ENCODE assay signal across 8 cellular contexts in the genomic region with DNA sequence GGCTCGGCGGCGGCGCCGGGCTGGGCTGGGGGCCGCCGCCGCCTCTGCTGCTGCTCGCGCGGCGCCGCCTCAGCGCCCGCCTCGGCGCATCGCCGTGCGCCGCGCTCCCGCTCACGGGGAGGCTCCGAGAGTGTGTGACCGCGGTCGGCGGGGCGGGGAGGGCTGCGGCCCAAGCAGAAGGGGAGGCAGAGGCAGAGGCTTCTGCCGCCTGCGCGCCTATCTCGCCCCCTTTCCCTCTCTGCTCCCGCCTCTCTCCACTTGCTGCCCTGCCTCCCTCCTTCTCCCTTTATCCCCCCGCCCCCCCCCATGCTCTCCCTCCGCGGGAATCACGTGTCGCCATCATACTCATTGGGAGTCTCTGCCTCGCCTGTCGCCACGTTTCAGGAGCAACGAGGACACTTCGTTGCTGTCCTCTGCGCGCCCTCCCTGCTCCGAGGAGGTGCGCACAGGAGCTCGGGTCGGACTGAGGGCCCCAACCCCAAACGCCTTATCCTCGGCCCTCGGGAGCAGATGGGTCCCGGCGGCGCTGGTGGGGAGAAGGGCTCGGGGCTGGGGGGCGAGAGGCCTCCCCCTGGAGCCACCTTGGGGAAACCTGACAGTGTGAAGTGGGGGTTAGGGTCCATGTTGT. TPM values are rescaled to one million over a fixed set of nuclear protein-coding genes. Genes with fewer than 3 reads are reported as not detected.
A peak's percentile ranks its signal among the peaks of the same experiment; 100 is the strongest.
DNase-seq lines count a peak whose midpoint lies in the region; ATAC-seq and TF ChIP-seq lines count a peak whose summit lies in the region.

A gene with protein sequence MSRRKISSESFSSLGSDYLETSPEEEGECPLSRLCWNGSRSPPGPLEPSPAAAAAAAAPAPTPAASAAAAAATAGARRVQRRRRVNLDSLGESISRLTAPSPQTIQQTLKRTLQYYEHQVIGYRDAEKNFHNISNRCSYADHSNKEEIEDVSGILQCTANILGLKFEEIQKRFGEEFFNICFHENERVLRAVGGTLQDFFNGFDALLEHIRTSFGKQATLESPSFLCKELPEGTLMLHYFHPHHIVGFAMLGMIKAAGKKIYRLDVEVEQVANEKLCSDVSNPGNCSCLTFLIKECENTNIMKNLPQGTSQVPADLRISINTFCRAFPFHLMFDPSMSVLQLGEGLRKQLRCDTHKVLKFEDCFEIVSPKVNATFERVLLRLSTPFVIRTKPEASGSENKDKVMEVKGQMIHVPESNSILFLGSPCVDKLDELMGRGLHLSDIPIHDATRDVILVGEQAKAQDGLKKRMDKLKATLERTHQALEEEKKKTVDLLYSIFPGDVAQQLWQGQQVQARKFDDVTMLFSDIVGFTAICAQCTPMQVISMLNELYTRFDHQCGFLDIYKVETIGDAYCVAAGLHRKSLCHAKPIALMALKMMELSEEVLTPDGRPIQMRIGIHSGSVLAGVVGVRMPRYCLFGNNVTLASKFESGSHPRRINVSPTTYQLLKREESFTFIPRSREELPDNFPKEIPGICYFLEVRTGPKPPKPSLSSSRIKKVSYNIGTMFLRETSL (minus strand): TSS at position 203 of the 628 bp plus-strand sequence. CDS start 421 bp downstream, outside the sequence.

- H3K27me3 ChIP-seq in HL-60 (ENCODE audit: insufficient read depth, poor library complexity, severe bottlenecking) = peaks cover 12% of the 10 kb centered on the region
- H3K27me3 ChIP-seq in adrenal gland = no peaks in the 10 kb centered on the region
- H3K27me3 ChIP-seq in skeletal muscle satellite cell (ENCODE audit: control insufficient read depth, insufficient read depth, low read length) = peaks cover 69% of the 10 kb centered on the region

- H3K36me3 ChIP-seq in adrenal gland (replicated peaks in 1 of 2) (no peaks in the 10 kb centered on the region), skeletal muscle satellite cell (ENCODE audit: insufficient read depth, low read length) (no peaks in the 10 kb centered on the region)

- no peaks in the 10 kb centered on the region for H3K9me3 ChIP-seq in adrenal gland (replicated peaks in 1 of 3)
- no peaks in the 10 kb centered on the region for H3K9me3 ChIP-seq in skeletal muscle satellite cell (replicated peaks; ENCODE audit: low read length)

- H3K4me3 ChIP-seq in HL-60 (replicated peaks; ENCODE audit: insufficient read depth, low read length) (peak within 1 kb of the TSS; percentile 43), adrenal gland (peak within 1 kb of the TSS in 2 of 4 donors; percentile 24 to 71), skeletal muscle satellite cell (ENCODE audit: low read length) (peak within 1 kb of the TSS; percentile 72)

- intact Hi-C loops in adrenal gland (cut with DNase I) = loop anchor here in 1 of 2 donors (10.0 kb wide), 1 partner anchor 304 kb away; no protein-coding TSS in a partner anchor

- H3K4me1 ChIP-seq in adrenal gland (replicated peaks in 1 of 2) (peaks cover 7% of the 10 kb centered on the region in 2 donors), skeletal muscle satellite cell (ENCODE audit: control insufficient read depth, insufficient read depth, low read length) (peaks cover 9% of the 10 kb centered on the region)

- H3K27ac ChIP-seq in HL-60 (replicated peaks) (no peak within 1 kb of the TSS), adrenal gland (peak within 1 kb of the TSS in 3 of 5 donors; percentile 12 to 83 (median 46))

- peak within 1 kb of the TSS; percentile 94 for H3K4me2 ChIP-seq in skeletal muscle satellite cell (ENCODE audit: low read length)

- TF ChIP-seq POLR2A in adrenal gland (IDR thresholded peaks at IDR 0.05) = no peak

- 0 to 1% (median 1%) methylated on average over 15 to 59 of the region's 60 CpGs for WGBS in adrenal gland, 4 donors

- peak; percentile 32 for ATAC-seq in GM19467 (IDR thresholded peaks at IDR 0.05; ENCODE audit: unreplicated experiment)

- TF ChIP-seq CTCF in HL-60 (IDR thresholded peaks at IDR 0.05; ENCODE audit: insufficient read depth, low read length) = no peak
- TF ChIP-seq CTCF in adrenal gland (IDR thresholded peaks at IDR 0.05) = no peak

- no peak within 1 kb of the TSS for H3K9ac ChIP-seq in skeletal muscle satellite cell (ENCODE audit: low read depth, low read length)

- peak; percentile 35 for DNase-seq in DMS53 treated with DMSO at 0.1 percent for 48 hours (lab: John Stamatoyannopoulos, UW; ENCODE audit: unreplicated experiment)
- no peak for DNase-seq in HL-60 (ENCODE audit: low read depth in 1 of 2, low spot score in 1 of 2)
- peak in 4 of 7 donors; percentile 15 to 29 (median 22) for DNase-seq in adrenal gland
- peak; percentile 17 to 57 for DNase-seq in hippocampal formation (lab: John Stamatoyannopoulos, UW)
- DNase-seq in stimulated activated CD4-positive, alpha-beta T cell treated with anti-CD3 and anti-CD28 coated beads, Interleukin-2, amount 100 ng/mL, for 48 hours = no peak
- no peak for DNase-seq in inferior parietal cortex (ENCODE audit: extremely low spot score)

RNA-seq across cellular contexts. Expression of the gene that starts here (rescaled TPM):
- 10 to 100 TPM in 7 of 8 donors, 1 to 10 TPM in 1; 7.2 to 25.4 (median 13.9) TPM for total RNA-seq in adrenal gland
- 1 to 10 TPM; 1.3 to 2.6 (median 1.6) TPM for polyA plus RNA-seq in adrenal gland
- total RNA-seq in skeletal muscle satellite cell (2012; rRNA removed) = 1.3 and 2.2 TPM in 2 replicates

Comparison
In these comparisons a context has a peak if more than half of its experiments do, and no peak if none do; other contexts are left out.
1. DNase-seq: peak in DMS53 treated with DMSO at 0.1 percent for 48 hours (single experiment), adrenal gland (4 of 7) and hippocampal formation (2 of 2); none in HL-60 (0 of 2), stimulated activated CD4-positive, alpha-beta T cell treated with anti-CD3 and anti-CD28 coated beads, Interleukin-2, amount 100 ng/mL, for 48 hours (0 of 2) and inferior parietal cortex (single experiment).